Comparison of ENCODE assay signal across 8 cellular contexts in the genomic region with DNA sequence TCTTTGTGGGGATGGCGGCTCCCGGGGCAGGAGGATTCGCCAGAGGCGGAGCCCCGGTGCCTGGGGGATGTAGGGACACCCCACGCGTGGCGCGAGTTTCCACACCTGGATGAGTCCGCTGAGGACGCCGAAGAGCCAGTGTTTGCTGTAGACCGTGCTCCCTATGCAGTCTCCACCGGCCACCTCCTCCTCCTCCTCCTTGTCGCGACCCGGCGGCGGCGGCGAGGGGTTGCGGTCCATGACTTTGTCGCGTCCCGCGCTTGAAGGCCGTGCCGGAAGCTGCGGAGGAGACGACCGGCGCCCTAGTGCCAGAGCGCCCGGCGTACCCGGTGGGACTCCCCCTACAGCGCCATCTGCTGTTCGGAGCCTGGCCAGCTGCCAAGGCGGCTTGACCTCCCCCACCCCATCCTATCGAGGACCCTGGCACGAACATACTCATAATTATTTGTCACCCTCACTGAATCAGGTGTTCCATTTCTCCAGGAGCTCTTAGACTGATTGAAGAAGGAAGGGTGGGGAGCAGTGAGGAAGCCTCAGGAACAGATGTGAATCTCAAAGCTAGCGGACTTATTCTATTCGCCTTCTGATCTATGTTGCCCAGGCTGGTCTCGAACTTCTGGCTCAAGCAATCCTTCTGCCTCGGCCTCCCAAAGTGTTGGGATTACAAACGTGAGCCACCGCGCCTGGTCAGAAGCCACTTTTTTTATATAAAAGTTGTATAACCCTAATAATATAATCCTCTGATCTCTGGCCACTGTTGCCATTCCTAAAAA. TPM values are rescaled to one million over a fixed set of nuclear protein-coding genes. Genes with fewer than 3 reads are reported as not detected.
DNase-seq lines count a peak whose midpoint lies in the region; ATAC-seq and TF ChIP-seq lines count a peak whose summit lies in the region.

A gene with protein sequence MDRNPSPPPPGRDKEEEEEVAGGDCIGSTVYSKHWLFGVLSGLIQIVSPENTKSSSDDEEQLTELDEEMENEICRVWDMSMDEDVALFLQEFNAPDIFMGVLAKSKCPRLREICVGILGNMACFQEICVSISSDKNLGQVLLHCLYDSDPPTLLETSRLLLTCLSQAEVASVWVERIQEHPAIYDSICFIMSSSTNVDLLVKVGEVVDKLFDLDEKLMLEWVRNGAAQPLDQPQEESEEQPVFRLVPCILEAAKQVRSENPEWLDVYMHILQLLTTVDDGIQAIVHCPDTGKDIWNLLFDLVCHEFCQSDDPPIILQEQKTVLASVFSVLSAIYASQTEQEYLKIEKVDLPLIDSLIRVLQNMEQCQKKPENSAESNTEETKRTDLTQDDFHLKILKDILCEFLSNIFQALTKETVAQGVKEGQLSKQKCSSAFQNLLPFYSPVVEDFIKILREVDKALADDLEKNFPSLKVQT (minus strand): TSS at position 281 of the 773 bp plus-strand sequence. CDS start 41 bp downstream, at position 240.

- H3K9me3 ChIP-seq in cardiac muscle cell (ENCODE audit: low read depth) = no peaks in the 10 kb centered on the region
- H3K9me3 ChIP-seq in trophoblast cell (ENCODE audit: insufficient read depth, low read depth, low read length) = no peaks in the 10 kb centered on the region
- no peaks in the 10 kb centered on the region for H3K9me3 ChIP-seq in tibial nerve

- no peak within 1 kb of the TSS for H2BK12ac ChIP-seq in trophoblast cell (ENCODE audit: low read length)

- peak in 1 of 2 donors; percentile 21 for TF ChIP-seq POLR2A in tibial nerve (IDR thresholded peaks at IDR 0.05)

- peak within 1 kb of the TSS; percentile 96 for H3K4me3 Mint-ChIP-seq in activated naive CD8-positive, alpha-beta T cell

- H3K14ac ChIP-seq in trophoblast cell (ENCODE audit: low read length) = peak within 1 kb of the TSS; percentile 96

- H3K9ac ChIP-seq in trophoblast cell (ENCODE audit: low read length) = peak within 1 kb of the TSS; percentile 91

- H3K27me3 ChIP-seq in cardiac muscle cell (no peaks in the 10 kb centered on the region), trophoblast cell (ENCODE audit: insufficient read depth, low read length) (no peaks in the 10 kb centered on the region), tibial nerve (no peaks in the 10 kb centered on the region)

- peak within 1 kb of the TSS; percentile 79 for H3K4me2 ChIP-seq in trophoblast cell (ENCODE audit: low read length)

- TF ChIP-seq CTCF in GM12865 (IDR thresholded peaks at IDR 0.05; ENCODE audit: insufficient read depth, low read depth, low read length, missing control alignments) = peak; percentile 91
- TF ChIP-seq CTCF in cardiac muscle cell (IDR thresholded peaks at IDR 0.05; ENCODE audit: low read depth, low read length) = peak; percentile 67
- peak; percentile 60 to 87 (median 80) for TF ChIP-seq CTCF in tibial nerve (IDR thresholded peaks at IDR 0.05)

- H3K23ac ChIP-seq in trophoblast cell (ENCODE audit: low read length) = no peak within 1 kb of the TSS

- peak within 1 kb of the TSS; percentile 50 for H2BK5ac ChIP-seq in trophoblast cell (ENCODE audit: low read depth, low read length, poor library complexity)

- peak within 1 kb of the TSS; percentile 98 for H3K18ac ChIP-seq in trophoblast cell (ENCODE audit: low read length)

- H3K4me3 ChIP-seq in GM12865 (ENCODE audit: low read depth, low read length) (peak within 1 kb of the TSS; percentile 94), cardiac muscle cell (peak within 1 kb of the TSS; percentile 97), trophoblast cell (ENCODE audit: low read depth, low read length) (peak within 1 kb of the TSS; percentile 93), tibial nerve (peak within 1 kb of the TSS; percentile 63 to 93 (median 84))

- H3K27ac Mint-ChIP-seq in activated naive CD8-positive, alpha-beta T cell = peak within 1 kb of the TSS; percentile 90

- H3K27me3 Mint-ChIP-seq in activated naive CD8-positive, alpha-beta T cell = peaks cover 4% of the 10 kb centered on the region

- TF ChIP-seq EP300 in tibial nerve (IDR thresholded peaks at IDR 0.05) = peak in 1 of 2 donors; percentile 79

- H3K27ac ChIP-seq in cardiac muscle cell (no peak within 1 kb of the TSS), trophoblast cell (ENCODE audit: low read depth, low read length) (no peak within 1 kb of the TSS), tibial nerve (peak within 1 kb of the TSS; percentile 11 to 81 (median 62))

- H3K36me3 ChIP-seq in cardiac muscle cell (peaks cover 14% of the 10 kb centered on the region), trophoblast cell (ENCODE audit: control insufficient read depth in 1 of 2, insufficient read depth in 2 of 2, low read length in 2 of 2) (peaks cover 3 to 14% of the 10 kb centered on the region in 2 experiments), tibial nerve (peaks cover 0 to 28% (median 0%) of the 10 kb centered on the region in 3 donors)

- DNase-seq in GM12865 (ENCODE audit: low read depth) (peak; percentile 93), NCI-H1048 (lab: John Stamatoyannopoulos, UW) (peak; percentile 79), SKM-1 treated with dmso at 0.1 percent for 144 hours (lab: John Stamatoyannopoulos, UW; ENCODE audit: unreplicated experiment) (peak; percentile 70), cardiac muscle cell (ENCODE audit: low read depth in 1 of 2, low spot score in 1 of 2) (peak; percentile 80 to 95), trophoblast cell (peak; percentile 79 to 90), tibial nerve (ENCODE audit: low spot score in 2 of 2) (peak; percentile 66 to 74)

- H4K12ac ChIP-seq in trophoblast cell (ENCODE audit: low read depth, low read length) = peak within 1 kb of the TSS; percentile 89

- H3K36me3 Mint-ChIP-seq in activated naive CD8-positive, alpha-beta T cell = peaks cover 9% of the 10 kb centered on the region

- peak within 1 kb of the TSS; percentile 98 for H2AFZ ChIP-seq in trophoblast cell (ENCODE audit: insufficient read depth, low read length, poor library complexity)

- no peaks in the 10 kb centered on the region for H3K9me3 Mint-ChIP-seq in activated naive CD8-positive, alpha-beta T cell (ENCODE audit: low read depth)

- peak within 1 kb of the TSS; percentile 90 for H4K91ac ChIP-seq in trophoblast cell (ENCODE audit: low read depth, low read length)

- ATAC-seq in HG02610 (IDR thresholded peaks at IDR 0.05; ENCODE audit: unreplicated experiment) = peak; percentile 93

- peak within 1 kb of the TSS; percentile 99 for H4K8ac ChIP-seq in trophoblast cell (ENCODE audit: low read depth, low read length)

- H3K79me1 ChIP-seq in trophoblast cell (ENCODE audit: low read length) = peaks cover 3% of the 10 kb centered on the region

- H3K4me1 ChIP-seq in cardiac muscle cell (ENCODE audit: low read depth) (no peaks in the 10 kb centered on the region), trophoblast cell (ENCODE audit: control insufficient read depth in 1 of 2, insufficient read depth in 2 of 2, low read length in 2 of 2) (peaks cover 0 to 2% of the 10 kb centered on the region in 2 experiments), tibial nerve (peaks cover 0 to 28% (median 8%) of the 10 kb centered on the region in 4 donors)

- peak within 1 kb of the TSS; percentile 82 for H3K4ac ChIP-seq in trophoblast cell (ENCODE audit: low read depth, low read length)

- WGBS in trophoblast cell (ENCODE audit: extremely low coverage, insufficient coverage, insufficient read length) = no CpG with 5 or more reads among the region's 48 CpGs
- 6 to 14% methylated on average over 18 to 43 of the region's 48 CpGs for WGBS in tibial nerve, 2 donors

- peak within 1 kb of the TSS; percentile 77 for H2AK5ac ChIP-seq in trophoblast cell (ENCODE audit: low read length)

- peaks cover 37% of the 10 kb centered on the region for H3K4me1 Mint-ChIP-seq in activated naive CD8-positive, alpha-beta T cell (ENCODE audit: low read depth)

- peak within 1 kb of the TSS; percentile 89 for H2BK120ac ChIP-seq in trophoblast cell (ENCODE audit: insufficient read depth, low read length, poor library complexity)

- H3K79me2 ChIP-seq in trophoblast cell (ENCODE audit: control insufficient read depth, insufficient read depth, low read length, poor library complexity) = peaks cover 6% of the 10 kb centered on the region

RNA-seq across cellular contexts. Expression of the gene that starts here (rescaled TPM):
- 11.3 and 15.1 TPM in 2 replicates for total RNA-seq in cardiac muscle cell
- polyA plus RNA-seq in cardiac muscle cell = 18.2 and 21.3 TPM in 2 replicates
- 35.7 and 36.2 TPM in 2 replicates for polyA plus RNA-seq in trophoblast cell (2013)
- total RNA-seq in tibial nerve = 10 to 100 TPM; 14.6 to 27.3 (median 19.2) TPM

Comparison
In these comparisons a context has a peak if more than half of its experiments do, and no peak if none do; other contexts are left out.
1. H3K27ac ChIP-seq: peak in tibial nerve (4 of 4); none in cardiac muscle cell (single experiment) and trophoblast cell (single experiment).
2. Peak in every context shown above with its lines, with median percentiles within 50 percentile points of each other: DNase-seq, H3K4me3 ChIP-seq and CTCF ChIP-seq.